ENCODE assay signal across 8 cellular contexts in the genomic region with DNA sequence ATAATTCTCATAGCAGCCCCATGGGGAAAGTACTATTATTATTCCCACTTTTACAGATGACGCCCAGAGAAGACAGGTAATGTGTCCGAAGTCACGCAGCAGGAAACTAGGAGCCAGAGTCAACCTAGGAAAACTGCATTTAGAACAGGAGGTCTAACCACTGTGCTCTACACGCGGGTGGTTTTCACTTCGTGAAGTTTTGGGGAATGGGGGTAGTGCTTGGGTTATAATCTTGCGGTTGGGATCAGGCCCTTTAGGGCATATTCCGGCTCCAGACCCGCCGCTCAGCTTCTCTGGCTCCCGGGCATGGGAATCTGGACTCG. TPM values are rescaled to one million over a fixed set of nuclear protein-coding genes. Genes with fewer than 3 reads are reported as not detected.
A peak's percentile ranks its signal among the peaks of the same experiment; 100 is the strongest.
DNase-seq lines count a peak whose midpoint lies in the region; ATAC-seq, FAIRE-seq and TF ChIP-seq lines count a peak whose summit lies in the region.

No MANE protein-coding gene starts in this region.

- ATAC-seq in GM12878 (no peak), lung (ENCODE audit: insufficient read depth, low FRiP score) (no peak), upper lobe of right lung (no peak), HG03521 (IDR thresholded peaks at IDR 0.05; ENCODE audit: unreplicated experiment) (no peak), omental fat pad (ENCODE audit: low FRiP score) (no peak)

- CTCF ChIA-PET in activated naive CD4-positive, alpha-beta T cell treated with anti-CD3 and anti-CD28 coated beads, Interleukin-2, amount 10 ng/mL, durations not matched to agents 7 days and 5 days (lab: Charles Lee): interaction anchor here (0.6 to 4.1 kb wide), 22 partner anchors 9 to 552 kb away, joined by 3 to 35 read pairs (median 4); a partner anchor contains a TSS
- CTCF ChIA-PET in GM12878 (lab: Yijun Ruan, JAX): interaction anchor here (0.6 to 7.4 kb wide), 49 partner anchors 8 to 1020 kb away, joined by 3 to 107 read pairs (median 4); a partner anchor contains a TSS

- peaks cover 57% of the 10 kb centered on the region for H3K27me3 Mint-ChIP-seq in activated naive CD4-positive, alpha-beta T cell treated with anti-CD3 and anti-CD28 coated beads, Interleukin-2, amount 10 ng/mL, durations not matched to agents 7 days and 5 days

- no peak overlapping the region for H3K27ac Mint-ChIP-seq in activated naive CD4-positive, alpha-beta T cell treated with anti-CD3 and anti-CD28 coated beads, Interleukin-2, amount 10 ng/mL, durations not matched to agents 7 days and 5 days

- POLR2A ChIA-PET in GM12878 (lab: Charles Lee): interaction anchor here (0.7 to 1.2 kb wide), 3 partner anchors 30 to 149 kb away, joined by 3 read pairs; no protein-coding TSS in a partner anchor

- H3K4me2 ChIP-seq in GM12878 (ENCODE audit: control insufficient read depth, insufficient read depth): peak overlapping the region; percentile 96

- no TSS peak for BruUV-seq in GM12878 (replicated peaks; lab: Mats Ljungman, UMichigan)

- H4K20me1 ChIP-seq in GM12878 (ENCODE audit: control insufficient read depth, insufficient read depth): no peaks in the 10 kb centered on the region

- intact Hi-C loops in GM12878 (cut with micrococcal nuclease; ENCODE audit: unreplicated experiment) (loop anchor here (1.0 to 5.0 kb wide), 3 partner anchors 46 to 355 kb away; a partner anchor contains a TSS), upper lobe of right lung (cut with DNase I) (loop anchor here (5.0 kb wide), 1 partner anchor 45 kb away; no protein-coding TSS in a partner anchor)

- TF ChIP-seq POLR2A in GM12878 (IDR thresholded peaks at IDR 0.05; ENCODE audit: low read depth, low read length): no peak

- peaks cover 6% of the 10 kb centered on the region; the same call in 1 of the 2 replicates for H3K4me1 ChIP-seq in GM12878 (ENCODE audit: control insufficient read depth, insufficient read depth, low read length)
- peaks cover 8 to 14% of the 10 kb centered on the region in 2 donors for H3K4me1 ChIP-seq in lung (ENCODE audit: control insufficient read depth in 2 of 2, insufficient read depth in 2 of 2, low read length in 2 of 2)
- peaks cover 49% of the 10 kb centered on the region for H3K4me1 ChIP-seq in upper lobe of right lung

- RAD21 ChIA-PET in GM12878 (lab: Charles Lee; ENCODE audit: unreplicated experiment): interaction anchor here (0.7 to 3.0 kb wide), 12 partner anchors 40 to 357 kb away, joined by 3 to 39 read pairs (median 6); a partner anchor contains a TSS

- SMC1A ChIA-PET in GM12878 (lab: Charles Lee; ENCODE audit: uncharacterized antibody, unreplicated experiment): interaction anchor here (0.7 to 3.7 kb wide), 18 partner anchors 9 to 357 kb away, joined by 3 to 27 read pairs (median 4); no protein-coding TSS in a partner anchor

- H3K79me2 ChIP-seq in GM12878 (ENCODE audit: control insufficient read depth, insufficient read depth, low read length): no peaks in the 10 kb centered on the region

- TF ChIP-seq RAD21 in GM12878 (IDR thresholded peaks at IDR 0.05; ENCODE audit: insufficient read depth, low read depth, low read length): no peak

- in situ Hi-C loops in GM12878 (cut with MboI): loop anchor here (5.0 kb wide), 1 partner anchor 360 kb away; no protein-coding TSS in a partner anchor

- TF ChIP-seq CTCF in GM12878 (IDR thresholded peaks at IDR 0.05 in 2 of 3, conservative IDR thresholded peaks at IDR 0.05 in 1 of 3; ENCODE audit: control insufficient read depth in 2 of 3, extremely low read depth in 1 of 3, insufficient read depth in 1 of 3, low read depth in 3 of 3, low read length in 3 of 3) (no peak), lung (IDR thresholded peaks at IDR 0.05; ENCODE audit: control extremely low read depth, extremely low read depth) (no peak), upper lobe of right lung (IDR thresholded peaks at IDR 0.05) (no peak), omental fat pad (IDR thresholded peaks at IDR 0.05) (no peak)

- 12% methylated on average over 12 of the region's 12 CpGs for WGBS in GM12878 (ENCODE audit: insufficient coverage, insufficient replicate concordance, low lambda C conversion rate, missing lambda C conversion rate)
- 15 to 18% methylated on average over 12 of the region's 12 CpGs for WGBS in lung, 2 donors

- peak overlapping the region; percentile 75 for H3K4me3 ChIP-seq in GM12878
- peak overlapping the region; percentile 95 for H3K4me3 ChIP-seq in lung
- H3K4me3 ChIP-seq in upper lobe of right lung: peak overlapping the region; percentile 97

- no peaks in the 10 kb centered on the region for H3K36me3 Mint-ChIP-seq in activated naive CD4-positive, alpha-beta T cell treated with anti-CD3 and anti-CD28 coated beads, Interleukin-2, amount 10 ng/mL, durations not matched to agents 7 days and 5 days

- H3K4me1 Mint-ChIP-seq in activated naive CD4-positive, alpha-beta T cell treated with anti-CD3 and anti-CD28 coated beads, Interleukin-2, amount 10 ng/mL, durations not matched to agents 7 days and 5 days: peaks cover 31% of the 10 kb centered on the region

- no peak for FAIRE-seq in GM12878 (lab: Jason Lieb, UNC)

- H3K27ac ChIP-seq in GM12878 (ENCODE audit: control insufficient read depth, insufficient read depth) (no peak overlapping the region), lung (ENCODE audit: low read depth in 1 of 2, low read length in 1 of 2) (peak overlapping the region; percentile 82 to 95), upper lobe of right lung (peak overlapping the region; percentile 90)

- H3K9me3 ChIP-seq in GM12878 (replicated peaks; ENCODE audit: control insufficient read depth, insufficient read depth, low read length): no peaks in the 10 kb centered on the region
- H3K9me3 ChIP-seq in lung (ENCODE audit: control insufficient read depth in 2 of 2, insufficient read depth in 1 of 2, low read length in 1 of 2): no peaks in the 10 kb centered on the region
- H3K9me3 ChIP-seq in upper lobe of right lung: no peaks in the 10 kb centered on the region

- H3K36me3 ChIP-seq in GM12878 (ENCODE audit: control insufficient read depth in 2 of 2, insufficient read depth in 2 of 2, low read length in 1 of 2) (no peaks in the 10 kb centered on the region), lung (ENCODE audit: control insufficient read depth in 2 of 2, insufficient read depth in 2 of 2, low read length in 2 of 2) (peaks cover 0 to 5% of the 10 kb centered on the region in 2 donors), upper lobe of right lung (peaks cover 3% of the 10 kb centered on the region)

- peak overlapping the region; percentile 60; the same call in 1 of the 2 replicates for H3K9ac ChIP-seq in GM12878 (ENCODE audit: control insufficient read depth, insufficient read depth, low read length)

- H3K9me3 Mint-ChIP-seq in activated naive CD4-positive, alpha-beta T cell treated with anti-CD3 and anti-CD28 coated beads, Interleukin-2, amount 10 ng/mL, durations not matched to agents 7 days and 5 days: no peaks in the 10 kb centered on the region

- DNase-seq in activated naive CD4-positive, alpha-beta T cell treated with anti-CD3 and anti-CD28 coated beads, Interleukin-2, amount 10 ng/mL, durations not matched to agents 7 days and 5 days: no peak
- no peak for DNase-seq in activated naive CD4-positive, alpha-beta T cell (lab: John Stamatoyannopoulos, UW)
- DNase-seq in GM12878 (ENCODE audit: low read depth, low spot score) (no peak), lung (ENCODE audit: low spot score) (no peak), upper lobe of right lung (no peak), omental fat pad (ENCODE audit: low spot score) (no peak), mucosa of gallbladder (ENCODE audit: low spot score) (no peak)

- TF ChIP-seq EP300 in GM12878 (IDR thresholded peaks at IDR 0.05; ENCODE audit: borderline replicate concordance in 1 of 2, control insufficient read depth in 1 of 2, low read depth in 2 of 2, low read length in 2 of 2): no peak

- H3K4me3 Mint-ChIP-seq in activated naive CD4-positive, alpha-beta T cell treated with anti-CD3 and anti-CD28 coated beads, Interleukin-2, amount 10 ng/mL, durations not matched to agents 7 days and 5 days: peak overlapping the region; percentile 90

- H2AFZ ChIP-seq in GM12878 (ENCODE audit: control insufficient read depth, low read depth, low read length): peak overlapping the region; percentile 93

- peaks cover 11 to 27% of the 10 kb centered on the region in 2 experiments for H3K27me3 ChIP-seq in GM12878 (replicated peaks in 1 of 2; ENCODE audit: control insufficient read depth in 2 of 2, insufficient read depth in 2 of 2, low read length in 1 of 2)
- H3K27me3 ChIP-seq in lung (ENCODE audit: control insufficient read depth, insufficient read depth): no peaks in the 10 kb centered on the region
- H3K27me3 ChIP-seq in upper lobe of right lung: peaks cover 24% of the 10 kb centered on the region

RNA-seq across cellular contexts. Expression of a gene that starts 5.2 kb away (rescaled TPM):
- 22.9 and 27.2 TPM in 2 replicates for total RNA-seq in GM12878 (2013; cell fraction: nucleolus; rRNA removed)
- total RNA-seq in GM12878 (2014; rRNA removed): 0.96 and 1.7 TPM in 2 replicates
- total RNA-seq in GM12878 (2014; rRNA removed; fragmentation: Illumina TruSeq; extraction: Trizol): 2.4 and 2.5 TPM in 2 replicates
- 2.2 and 2.3 TPM in 2 replicates for total RNA-seq in GM12878 (2021)
- polyA plus RNA-seq in GM12878 (2011; ENCODE audit: low read depth): 1.2 TPM
- polyA plus RNA-seq in GM12878 (2011; rRNA removed): 9.7 and 10.0 TPM in 2 replicates
- 4.8 and 5.5 TPM in 2 replicates for polyA plus RNA-seq in GM12878 (2011; cell fraction: cytosol; rRNA removed)
- 10.0 and 11.6 TPM in 2 replicates for polyA plus RNA-seq in GM12878 (2011; cell fraction: nucleus; rRNA removed)
- 1.6 and 1.7 TPM in 2 replicates for polyA plus RNA-seq in GM12878 (2012)
- polyA plus RNA-seq in GM12878 (2014; fragmentation: Illumina TruSeq; extraction: Trizol): 2.7 and 3.9 TPM in 2 replicates
- polyA plus RNA-seq in GM12878 (2014; fragmentation: Nextera tagmentation; extraction: Ambion mirVana): under 1 TPM; 0.43 to 0.88 TPM
- polyA plus RNA-seq in GM12878 (2014; rRNA removed): 2.3 and 2.5 TPM in 2 replicates
- 1 to 10 TPM; 4.1 to 6.3 TPM for polyA plus RNA-seq in GM12878 (2016; fragmentation: Nextera tagmentation; extraction: Ambion mirVana)
- 6.4 and 7.5 TPM in 2 replicates for polyA minus RNA-seq in GM12878 (2011; rRNA and poly(A)+ RNA removed)
- polyA minus RNA-seq in GM12878 (2011; cell fraction: cytosol; rRNA and poly(A)+ RNA removed): 2.0 and 5.9 TPM in 2 replicates
- polyA minus RNA-seq in GM12878 (2011; cell fraction: nucleus; rRNA and poly(A)+ RNA removed): 4.8 and 10.6 TPM in 2 replicates
- total RNA-seq in lung: 100 to 1,000 TPM; 191 to 469 TPM
- 100 to 1,000 TPM; 118 to 194 TPM for polyA plus RNA-seq in lung
- total RNA-seq in upper lobe of right lung: 229 TPM
- 100 to 1,000 TPM; 167 to 702 (median 252) TPM for total RNA-seq in omental fat pad
- 1,361 TPM for total RNA-seq in mucosa of gallbladder
